9 cellular contexts compared by ENCODE assay signal in the genomic region with DNA sequence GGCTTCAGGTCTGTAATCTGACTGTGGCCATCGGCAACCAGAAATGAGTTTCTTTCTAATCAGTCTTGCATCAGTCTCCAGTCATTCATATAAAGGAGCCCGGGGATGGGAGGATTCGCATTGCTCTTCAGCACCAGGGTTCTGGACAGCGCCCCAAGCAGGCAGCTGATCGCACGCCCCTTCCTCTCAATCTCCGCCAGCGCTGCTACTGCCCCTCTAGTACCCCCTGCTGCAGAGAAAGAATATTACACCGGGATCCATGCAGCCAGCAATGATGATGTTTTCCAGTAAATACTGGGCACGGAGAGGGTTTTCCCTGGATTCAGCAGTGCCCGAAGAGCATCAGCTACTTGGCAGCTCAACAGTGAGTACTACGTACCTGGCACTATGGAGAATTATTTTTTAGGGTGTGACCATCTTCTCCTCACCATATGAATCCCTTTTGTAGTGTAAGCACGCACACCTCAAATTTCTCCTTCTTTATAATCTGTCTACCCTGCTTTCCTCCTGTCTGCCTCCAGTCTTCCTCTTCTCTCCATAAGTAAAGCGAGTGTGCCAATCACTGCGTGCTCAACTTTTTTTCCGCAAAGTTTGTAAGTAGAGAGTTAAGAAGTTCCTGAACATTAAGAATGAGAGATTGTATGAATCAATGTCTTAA. TPM values are rescaled to one million over a fixed set of nuclear protein-coding genes. Genes with fewer than 3 reads are reported as not detected.
A peak's percentile ranks its signal among the peaks of the same experiment; 100 is the strongest.
DNase-seq lines count a peak whose midpoint lies in the region; ATAC-seq and TF ChIP-seq lines count a peak whose summit lies in the region.
"Had no signal": no experiment of that assay in that cellular context is flagged by ENCODE, and none has a peak within 500 bp of the region (broad histone marks: within the 10 kb centered on the region; RNA-seq: fewer than 3 reads in every experiment).

TSS of gene TPH2 (plus strand) at position 118 of the 658 bp plus-strand sequence. CDS start at position 260, 142 bp downstream.

- H4K20me1 ChIP-seq in Loucy (ENCODE audit: insufficient read depth, low read length, poor library complexity, severe bottlenecking) = no peaks in the 10 kb centered on the region

- H3K4me1 ChIP-seq in Loucy (ENCODE audit: insufficient read depth, low read length, poor library complexity, severe bottlenecking) = no peaks in the 10 kb centered on the region
- H3K4me1 ChIP-seq in lower lobe of right lung = no peaks in the 10 kb centered on the region

- H3K27ac ChIP-seq in lower lobe of right lung = no peak within 1 kb of the TSS

- intact Hi-C loops in lower lobe of right lung (cut with DNase I) = no loop called here

- TF ChIP-seq CTCF in Loucy (conservative IDR thresholded peaks at IDR 0.05; ENCODE audit: low read length) = peak; percentile 88
- TF ChIP-seq CTCF in lower lobe of right lung (IDR thresholded peaks at IDR 0.05) = peak; percentile 44

- H3K4me1 Mint-ChIP-seq in stimulated activated naive CD8-positive, alpha-beta T cell treated with anti-CD3 and anti-CD28 coated beads, Interleukin-15, amount 100 ng/mL, for 72 hours = no peaks in the 10 kb centered on the region

- no peak within 1 kb of the TSS for H3K9ac ChIP-seq in Loucy (ENCODE audit: low read depth, low read length, poor library complexity, severe bottlenecking)

- no peaks in the 10 kb centered on the region for H3K9me2 ChIP-seq in Loucy (replicated peaks; ENCODE audit: low read depth, low read length)

- H3K9me3 Mint-ChIP-seq in stimulated activated naive CD8-positive, alpha-beta T cell treated with anti-CD3 and anti-CD28 coated beads, Interleukin-15, amount 100 ng/mL, for 72 hours = no peaks in the 10 kb centered on the region

- no peaks in the 10 kb centered on the region for H3K36me3 ChIP-seq in Loucy (ENCODE audit: insufficient read depth, low read length)
- no peaks in the 10 kb centered on the region for H3K36me3 ChIP-seq in lower lobe of right lung

- H3K9me3 ChIP-seq in Loucy (ENCODE audit: insufficient read depth, low read depth, low read length) (no peaks in the 10 kb centered on the region), lower lobe of right lung (no peaks in the 10 kb centered on the region)

- DNase-seq in DMS53 (lab: John Stamatoyannopoulos, UW) (peak; percentile 93), T-helper 1 cell (peak in 4 of 5 donors; percentile 4 to 56 (median 17)), cerebellar cortex (ENCODE audit: low spot score) (peak; percentile 65), lower lobe of right lung (peak; percentile 56)
- peak; percentile 42 to 60 for DNase-seq in stimulated activated naive CD8-positive, alpha-beta T cell treated with anti-CD3 and anti-CD28 coated beads, Interleukin-15, amount 100 ng/mL, for 72 hours

- H3K4me3 ChIP-seq in Loucy (ENCODE audit: low read length, poor library complexity, severe bottlenecking) (no peak within 1 kb of the TSS), lower lobe of right lung (no peak within 1 kb of the TSS)

- no peak within 1 kb of the TSS for H3K4me2 ChIP-seq in Loucy (ENCODE audit: low read depth, low read length, poor library complexity, severe bottlenecking)

- H3K4me3 Mint-ChIP-seq in stimulated activated naive CD8-positive, alpha-beta T cell treated with anti-CD3 and anti-CD28 coated beads, Interleukin-15, amount 100 ng/mL, for 72 hours = no peak within 1 kb of the TSS

- H3K27me3 ChIP-seq in Loucy (ENCODE audit: insufficient read depth, low read length, poor library complexity, severe bottlenecking) (no peaks in the 10 kb centered on the region), lower lobe of right lung (ENCODE audit: low read depth) (peaks cover 31% of the 10 kb centered on the region)

- H3K27me3 Mint-ChIP-seq in stimulated activated naive CD8-positive, alpha-beta T cell treated with anti-CD3 and anti-CD28 coated beads, Interleukin-15, amount 100 ng/mL, for 72 hours = peaks cover 82% of the 10 kb centered on the region

- H3F3A ChIP-seq in Loucy (ENCODE audit: low read depth) = no peaks in the 10 kb centered on the region

- peak; percentile 74 for ATAC-seq in GM21786 (IDR thresholded peaks at IDR 0.05; ENCODE audit: unreplicated experiment)
- ATAC-seq in lower lobe of right lung = peak; percentile 35 to 75
- ATAC-seq in stimulated activated naive CD8-positive, alpha-beta T cell treated with anti-CD3 and anti-CD28 coated beads, Interleukin-15, amount 100 ng/mL, for 72 hours = peak; percentile 70
- ATAC-seq in GM19035 (IDR thresholded peaks at IDR 0.05; ENCODE audit: unreplicated experiment) = no peak

- no peak within 1 kb of the TSS for H2AFZ ChIP-seq in Loucy (ENCODE audit: low read length)

- no peaks in the 10 kb centered on the region for H3K79me2 ChIP-seq in Loucy (ENCODE audit: insufficient read depth, low read length)

- no peak within 1 kb of the TSS for H3K27ac Mint-ChIP-seq in stimulated activated naive CD8-positive, alpha-beta T cell treated with anti-CD3 and anti-CD28 coated beads, Interleukin-15, amount 100 ng/mL, for 72 hours

RNA-seq across cellular contexts. Expression of gene TPH2, which starts in this region (rescaled TPM):
- total RNA-seq in lower lobe of right lung = not detected
- total RNA-seq: activated CD8-positive, alpha-beta memory T cell treated with anti-CD3 and anti-CD28 coated beads for 36 hours had no signal

Comparison
In these comparisons a context has a peak if more than half of its experiments do, and no peak if none do; other contexts are left out.
1. Peak in DNase-seq and ATAC-seq in lower lobe of right lung; RNA of the gene not detected or under 1 TPM.
2. DNase-seq: peak in every context shown above with its lines; median percentile 93 in DMS53; 65 in cerebellar cortex; 56 in lower lobe of right lung; 51 in stimulated activated naive CD8-positive, alpha-beta T cell treated with anti-CD3 and anti-CD28 coated beads, Interleukin-15, amount 100 ng/mL, for 72 hours; 17 in T-helper 1 cell.